In the genomic region with DNA sequence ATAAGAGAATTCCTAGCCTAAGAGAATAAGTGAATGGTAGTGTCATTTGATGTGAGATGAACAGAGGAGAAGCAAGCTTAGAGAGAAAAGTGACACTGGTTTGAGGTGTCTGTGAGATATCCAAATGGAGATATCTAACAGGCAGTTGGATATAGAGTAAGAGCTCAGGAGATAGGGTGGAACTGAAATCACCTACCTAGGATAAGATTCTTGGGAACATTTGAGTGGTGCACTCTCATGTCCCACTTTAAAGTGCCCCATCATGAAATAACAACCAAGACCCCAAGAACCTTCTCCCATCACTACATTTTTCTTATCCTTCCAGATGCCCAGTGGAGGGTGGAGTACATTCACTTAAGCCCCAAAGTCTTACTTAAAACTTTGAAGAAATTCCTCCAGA, we compare ENCODE assay signal across 24 cellular contexts.
"Had no signal": no experiment of that assay in that cellular context is flagged by ENCODE, and none has a peak within 500 bp of the region (broad histone marks: within the 10 kb centered on the region; RNA-seq: fewer than 3 reads in every experiment).

No MANE protein-coding gene starts in this region.

- H3K4me3 ChIP-seq: neural progenitor cell, ovary, psoas muscle, right lobe of liver, sigmoid colon, stomach, thoracic aorta, thyroid gland, tibial nerve, upper lobe of left lung, vagina had no signal

- H3K36me3 ChIP-seq: neural progenitor cell, ovary, right lobe of liver, sigmoid colon, stomach, thoracic aorta, thyroid gland, tibial nerve, upper lobe of left lung, vagina had no signal

- H3K9ac ChIP-seq: neural progenitor cell, parathyroid adenoma had no signal

- H3K27ac ChIP-seq: neural progenitor cell, ovary, parathyroid adenoma, psoas muscle, right lobe of liver, sigmoid colon, stomach, thoracic aorta, thyroid gland, tibial nerve, upper lobe of left lung, vagina had no signal

- ATAC-seq: psoas muscle; right cardiac atrium; stimulated activated effector memory CD8-positive, alpha-beta T cell treated with anti-CD3 and anti-CD28 coated beads, Interleukin-12 subunit alpha, Interleukin-12 subunit beta, amount 100 ng/mL, for 72 hours; stimulated activated naive B cell treated with anti-CD40 and anti-IgM and Interleukin-4, amounts not matched to agents 10 μg/mL and 1 μg/mL and 100 μg/mL, for 72 hours had no signal

- H3K9me3 ChIP-seq: ovary, psoas muscle, right lobe of liver, sigmoid colon, stomach, thoracic aorta, thyroid gland, tibial nerve, upper lobe of left lung, vagina had no signal

- H3K27me3 ChIP-seq: neural progenitor cell, ovary, right lobe of liver, sigmoid colon, thyroid gland, tibial nerve, upper lobe of left lung, vagina had no signal

- H3K4me2 ChIP-seq: neural progenitor cell had no signal

- H2AFZ ChIP-seq: neural progenitor cell had no signal

- FAIRE-seq: small intestine, urothelium cell line had no signal

- DNase-seq: occipital lobe; ovary; posterior cingulate gyrus; psoas muscle; right cardiac atrium; right lobe of liver; sigmoid colon; small intestine; stimulated activated CD4-positive, alpha-beta T cell treated with anti-CD3 and anti-CD28 coated beads, Interleukin-15, amount 100 ng/mL, for 24 hours; stimulated activated CD4-positive, alpha-beta T cell treated with anti-CD3 and anti-CD28 coated beads, Interleukin-2, amount 100 ng/mL, for 24 hours; stimulated activated CD4-positive, alpha-beta T cell treated with anti-CD3 and anti-CD28 coated beads, Interleukin-2, amount 100 ng/mL, for 48 hours; stimulated activated CD4-positive, alpha-beta T cell treated with anti-CD3 and anti-CD28 coated beads, Interleukin-4, amount 100 ng/mL, for 24 hours; stimulated activated naive B cell treated with anti-CD40 and anti-IgM and Interleukin-4, amounts not matched to agents 10 μg/mL and 1 μg/mL and 100 μg/mL, for 72 hours; stimulated activated naive CD4-positive, alpha-beta T cell treated with Interleukin-2 at 50 U/mL for 16 hours; thyroid gland; upper lobe of left lung had no signal

- H3K4me1 ChIP-seq: neural progenitor cell, parathyroid adenoma, psoas muscle, right lobe of liver, sigmoid colon, stomach, thyroid gland, tibial nerve, upper lobe of left lung, vagina had no signal
